Comparison of ENCODE assay signal across 13 cellular contexts in genomic region chr12:7142809-7143465, GRCh38. TPM values are rescaled to one million over a fixed set of nuclear protein-coding genes. Genes with fewer than 3 reads are reported as not detected.
"Had no signal": no experiment of that assay in that cellular context is flagged by ENCODE, and none has a peak within 500 bp of the region (broad histone marks: within the 10 kb centered on the region; RNA-seq: fewer than 3 reads in every experiment).

No MANE protein-coding gene starts in this region.

- H3K9ac ChIP-seq: neural progenitor cell had no signal

- H3K4me3 ChIP-seq: adrenal gland, ascending aorta, colonic mucosa, dorsolateral prefrontal cortex, neural progenitor cell, prostate gland, transverse colon, vagina had no signal

- H3K36me3 ChIP-seq: brain microvascular endothelial cell, colonic mucosa, neural progenitor cell, prostate gland, transverse colon had no signal

- H3K9me3 ChIP-seq: adrenal gland, ascending aorta, colonic mucosa, prostate gland, transverse colon, vagina had no signal

- ATAC-seq: stimulated activated memory B cell treated with anti-CD40 and anti-IgM and Interleukin-4, amounts not matched to agents 10 μg/mL and 1 μg/mL and 100 μg/mL, for 72 hours had no signal

- H3K27me3 ChIP-seq: adrenal gland, ascending aorta, brain microvascular endothelial cell, colonic mucosa, dorsolateral prefrontal cortex, neural progenitor cell, transverse colon, vagina had no signal

- H3K27ac ChIP-seq: ascending aorta, brain microvascular endothelial cell, colonic mucosa, neural progenitor cell, prostate gland, transverse colon, vagina had no signal

- H3K4me2 ChIP-seq: neural progenitor cell had no signal

- H3K4me1 ChIP-seq: adrenal gland, ascending aorta, colonic mucosa, neural progenitor cell, prostate gland, transverse colon, vagina had no signal

- H2AFZ ChIP-seq: neural progenitor cell had no signal

RNA-seq across cellular contexts. Expression of gene RBP5, which starts 14.2 kb away (rescaled TPM):
- total RNA-seq: endothelial cell of umbilical vein, osteoblast, skeletal muscle tissue had no signal
